In the genomic region with DNA sequence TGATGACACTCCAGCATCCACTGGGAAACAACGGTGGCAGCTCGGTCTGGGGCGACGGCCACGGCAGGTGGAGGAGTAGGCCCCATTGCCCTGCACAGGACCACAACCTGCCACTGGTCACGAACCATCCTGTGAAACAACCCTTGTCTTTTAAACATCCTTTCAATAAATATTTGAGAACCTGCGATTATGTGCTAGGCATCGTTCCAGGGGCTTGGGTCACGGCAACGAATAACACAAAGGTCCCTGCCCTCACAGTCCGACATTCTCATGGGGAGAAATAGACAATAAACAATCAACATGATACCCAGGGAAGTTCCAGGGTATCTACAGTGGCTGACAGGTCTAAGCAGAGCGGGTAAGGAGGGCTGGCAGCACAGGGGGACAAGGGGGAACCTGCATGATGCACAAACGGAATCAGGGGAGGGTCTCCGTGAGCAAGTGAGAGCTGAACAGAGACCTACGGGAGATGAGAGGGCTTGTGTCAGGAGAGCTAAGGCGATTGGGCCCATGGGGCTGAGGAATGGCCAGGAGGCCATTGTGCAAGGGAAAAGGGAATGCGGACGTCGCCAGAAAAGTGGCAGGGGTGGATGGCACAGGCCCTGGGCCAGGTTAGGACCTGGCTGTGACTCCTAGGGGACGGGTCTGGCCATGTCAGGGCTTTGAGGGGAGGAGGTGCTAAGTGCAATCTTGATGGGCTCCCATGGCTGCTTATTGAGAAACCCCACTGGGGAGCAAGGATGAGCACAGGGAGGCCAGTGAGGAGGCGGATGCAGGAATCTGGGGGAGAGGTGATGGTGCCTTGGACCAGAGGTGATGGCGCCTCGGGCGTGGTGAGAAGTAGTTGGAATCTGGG, we compare ENCODE assay signal across 1 cellular context.
TF ChIP-seq lines count a peak whose summit lies in the region.

No MANE protein-coding gene starts in this region.

TF ChIP-seq in HepG2, 621 proteins besides CTCF, POLR2A, EP300 and RAD21 (continued from another document and continues in another):
- TF ChIP-seq, protein P1, sequence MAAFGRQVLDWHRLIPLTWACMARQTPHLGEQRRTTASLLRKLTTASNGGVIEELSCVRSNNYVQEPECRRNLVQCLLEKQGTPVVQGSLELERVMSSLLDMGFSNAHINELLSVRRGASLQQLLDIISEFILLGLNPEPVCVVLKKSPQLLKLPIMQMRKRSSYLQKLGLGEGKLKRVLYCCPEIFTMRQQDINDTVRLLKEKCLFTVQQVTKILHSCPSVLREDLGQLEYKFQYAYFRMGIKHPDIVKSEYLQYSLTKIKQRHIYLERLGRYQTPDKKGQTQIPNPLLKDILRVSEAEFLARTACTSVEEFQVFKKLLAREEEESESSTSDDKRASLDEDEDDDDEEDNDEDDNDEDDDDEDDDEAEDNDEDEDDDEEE (CRISPR knock-in tag; IDR thresholded peaks at IDR 0.05), result no peak
- TF ChIP-seq ZNF7 (CRISPR knock-in tag; IDR thresholded peaks at IDR 0.05) (no peak), ZNF101 (CRISPR knock-in tag; IDR thresholded peaks at IDR 0.05; ENCODE audit: borderline replicate concordance, low read depth) (no peak), MED8 (CRISPR knock-in tag; IDR thresholded peaks at IDR 0.05; ENCODE audit: insufficient replicate concordance) (no peak), SALL1 (CRISPR knock-in tag; IDR thresholded peaks at IDR 0.05) (peak; percentile 71), TAF1 (CRISPR knock-in tag; IDR thresholded peaks at IDR 0.05) (no peak), ZNF121 (CRISPR knock-in tag; IDR thresholded peaks at IDR 0.05) (no peak), FOXM1 (CRISPR knock-in tag; IDR thresholded peaks at IDR 0.05) (no peak), WIZ (CRISPR knock-in tag; IDR thresholded peaks at IDR 0.05) (no peak), ZNF766 (CRISPR knock-in tag; IDR thresholded peaks at IDR 0.05; ENCODE audit: borderline replicate concordance) (no peak), SCMH1 (CRISPR knock-in tag; IDR thresholded peaks at IDR 0.05; ENCODE audit: borderline replicate concordance) (no peak), TBL1XR1 (IDR thresholded peaks at IDR 0.05; ENCODE audit: borderline replicate concordance, low read length, partially characterized antibody) (no peak), ZFYVE20 (CRISPR knock-in tag; IDR thresholded peaks at IDR 0.05; ENCODE audit: borderline replicate concordance, low read depth) (no peak), ZBTB1 (CRISPR knock-in tag; IDR thresholded peaks at IDR 0.05; ENCODE audit: borderline replicate concordance) (no peak), AGO2 (optimal IDR thresholded peaks at IDR 0.05; ENCODE audit: low read depth, low read length) (no peak), TOE1 (CRISPR knock-in tag; IDR thresholded peaks at IDR 0.05) (no peak), FOSL1 (CRISPR knock-in tag; IDR thresholded peaks at IDR 0.05; ENCODE audit: borderline replicate concordance) (no peak), EZH2 (conservative IDR thresholded peaks at IDR 0.05; ENCODE audit: low read depth, low read length) (no peak), ZFX (CRISPR knock-in tag; IDR thresholded peaks at IDR 0.05; ENCODE audit: low read depth) (peak; percentile 72; the same call in 1 of the 2 replicates), ZNF253 (CRISPR knock-in tag; IDR thresholded peaks at IDR 0.05; ENCODE audit: borderline replicate concordance) (no peak), NFRKB (IDR thresholded peaks at IDR 0.05) (no peak), HOXA3 (CRISPR knock-in tag; IDR thresholded peaks at IDR 0.05) (peak; percentile 43; the same call in 1 of the 2 replicates), ZNF776 (CRISPR knock-in tag; IDR thresholded peaks at IDR 0.05) (no peak), PHF21A (CRISPR knock-in tag; IDR thresholded peaks at IDR 0.05) (peak; percentile 68), ZNF350 (CRISPR knock-in tag; IDR thresholded peaks at IDR 0.05; ENCODE audit: borderline replicate concordance, low read depth) (no peak), ZNF619 (CRISPR knock-in tag; IDR thresholded peaks at IDR 0.05) (no peak), KLF12 (CRISPR knock-in tag; IDR thresholded peaks at IDR 0.05; ENCODE audit: borderline replicate concordance) (no peak), MBNL3 (CRISPR knock-in tag; conservative IDR thresholded peaks at IDR 0.05) (no peak), NFE2 (CRISPR knock-in tag; IDR thresholded peaks at IDR 0.05) (no peak), CHD4 (IDR thresholded peaks at IDR 0.05; ENCODE audit: borderline replicate concordance, low read length) (no peak), SP5 (CRISPR knock-in tag; IDR thresholded peaks at IDR 0.05; ENCODE audit: borderline replicate concordance, low read depth) (no peak), NAIF1 (CRISPR knock-in tag; IDR thresholded peaks at IDR 0.05; ENCODE audit: borderline replicate concordance) (no peak), ZNF605 (CRISPR knock-in tag; IDR thresholded peaks at IDR 0.05) (no peak)
- TF ChIP-seq, protein P2, sequence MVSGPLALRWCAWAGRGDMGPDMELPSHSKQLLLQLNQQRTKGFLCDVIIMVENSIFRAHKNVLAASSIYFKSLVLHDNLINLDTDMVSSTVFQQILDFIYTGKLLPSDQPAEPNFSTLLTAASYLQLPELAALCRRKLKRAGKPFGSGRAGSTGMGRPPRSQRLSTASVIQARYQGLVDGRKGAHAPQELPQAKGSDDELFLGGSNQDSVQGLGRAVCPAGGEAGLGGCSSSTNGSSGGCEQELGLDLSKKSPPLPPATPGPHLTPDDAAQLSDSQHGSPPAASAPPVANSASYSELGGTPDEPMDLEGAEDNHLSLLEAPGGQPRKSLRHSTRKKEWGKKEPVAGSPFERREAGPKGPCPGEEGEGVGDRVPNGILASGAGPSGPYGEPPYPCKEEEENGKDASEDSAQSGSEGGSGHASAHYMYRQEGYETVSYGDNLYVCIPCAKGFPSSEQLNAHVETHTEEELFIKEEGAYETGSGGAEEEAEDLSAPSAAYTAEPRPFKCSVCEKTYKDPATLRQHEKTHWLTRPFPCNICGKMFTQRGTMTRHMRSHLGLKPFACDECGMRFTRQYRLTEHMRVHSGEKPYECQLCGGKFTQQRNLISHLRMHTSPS (CRISPR knock-in tag; IDR thresholded peaks at IDR 0.05; ENCODE audit: low read depth), result no peak
- TF ChIP-seq, protein P3, sequence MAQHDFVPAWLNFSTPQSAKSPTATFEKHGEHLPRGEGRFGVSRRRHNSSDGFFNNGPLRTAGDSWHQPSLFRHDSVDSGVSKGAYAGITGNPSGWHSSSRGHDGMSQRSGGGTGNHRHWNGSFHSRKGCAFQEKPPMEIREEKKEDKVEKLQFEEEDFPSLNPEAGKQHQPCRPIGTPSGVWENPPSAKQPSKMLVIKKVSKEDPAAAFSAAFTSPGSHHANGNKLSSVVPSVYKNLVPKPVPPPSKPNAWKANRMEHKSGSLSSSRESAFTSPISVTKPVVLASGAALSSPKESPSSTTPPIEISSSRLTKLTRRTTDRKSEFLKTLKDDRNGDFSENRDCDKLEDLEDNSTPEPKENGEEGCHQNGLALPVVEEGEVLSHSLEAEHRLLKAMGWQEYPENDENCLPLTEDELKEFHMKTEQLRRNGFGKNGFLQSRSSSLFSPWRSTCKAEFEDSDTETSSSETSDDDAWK (CRISPR knock-in tag; IDR thresholded peaks at IDR 0.05), result no peak
- TF ChIP-seq, protein P4, sequence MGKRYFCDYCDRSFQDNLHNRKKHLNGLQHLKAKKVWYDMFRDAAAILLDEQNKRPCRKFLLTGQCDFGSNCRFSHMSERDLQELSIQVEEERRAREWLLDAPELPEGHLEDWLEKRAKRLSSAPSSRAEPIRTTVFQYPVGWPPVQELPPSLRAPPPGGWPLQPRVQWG (CRISPR knock-in tag; IDR thresholded peaks at IDR 0.05; ENCODE audit: borderline replicate concordance, low read depth), result no peak
- TF ChIP-seq, protein P5, sequence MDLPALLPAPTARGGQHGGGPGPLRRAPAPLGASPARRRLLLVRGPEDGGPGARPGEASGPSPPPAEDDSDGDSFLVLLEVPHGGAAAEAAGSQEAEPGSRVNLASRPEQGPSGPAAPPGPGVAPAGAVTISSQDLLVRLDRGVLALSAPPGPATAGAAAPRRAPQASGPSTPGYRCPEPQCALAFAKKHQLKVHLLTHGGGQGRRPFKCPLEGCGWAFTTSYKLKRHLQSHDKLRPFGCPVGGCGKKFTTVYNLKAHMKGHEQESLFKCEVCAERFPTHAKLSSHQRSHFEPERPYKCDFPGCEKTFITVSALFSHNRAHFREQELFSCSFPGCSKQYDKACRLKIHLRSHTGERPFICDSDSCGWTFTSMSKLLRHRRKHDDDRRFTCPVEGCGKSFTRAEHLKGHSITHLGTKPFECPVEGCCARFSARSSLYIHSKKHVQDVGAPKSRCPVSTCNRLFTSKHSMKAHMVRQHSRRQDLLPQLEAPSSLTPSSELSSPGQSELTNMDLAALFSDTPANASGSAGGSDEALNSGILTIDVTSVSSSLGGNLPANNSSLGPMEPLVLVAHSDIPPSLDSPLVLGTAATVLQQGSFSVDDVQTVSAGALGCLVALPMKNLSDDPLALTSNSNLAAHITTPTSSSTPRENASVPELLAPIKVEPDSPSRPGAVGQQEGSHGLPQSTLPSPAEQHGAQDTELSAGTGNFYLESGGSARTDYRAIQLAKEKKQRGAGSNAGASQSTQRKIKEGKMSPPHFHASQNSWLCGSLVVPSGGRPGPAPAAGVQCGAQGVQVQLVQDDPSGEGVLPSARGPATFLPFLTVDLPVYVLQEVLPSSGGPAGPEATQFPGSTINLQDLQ (CRISPR knock-in tag; IDR thresholded peaks at IDR 0.05), result 0 out of 2 replicates have a peak, but pooled peaks have one; percentile 45
- TF ChIP-seq, protein P6, sequence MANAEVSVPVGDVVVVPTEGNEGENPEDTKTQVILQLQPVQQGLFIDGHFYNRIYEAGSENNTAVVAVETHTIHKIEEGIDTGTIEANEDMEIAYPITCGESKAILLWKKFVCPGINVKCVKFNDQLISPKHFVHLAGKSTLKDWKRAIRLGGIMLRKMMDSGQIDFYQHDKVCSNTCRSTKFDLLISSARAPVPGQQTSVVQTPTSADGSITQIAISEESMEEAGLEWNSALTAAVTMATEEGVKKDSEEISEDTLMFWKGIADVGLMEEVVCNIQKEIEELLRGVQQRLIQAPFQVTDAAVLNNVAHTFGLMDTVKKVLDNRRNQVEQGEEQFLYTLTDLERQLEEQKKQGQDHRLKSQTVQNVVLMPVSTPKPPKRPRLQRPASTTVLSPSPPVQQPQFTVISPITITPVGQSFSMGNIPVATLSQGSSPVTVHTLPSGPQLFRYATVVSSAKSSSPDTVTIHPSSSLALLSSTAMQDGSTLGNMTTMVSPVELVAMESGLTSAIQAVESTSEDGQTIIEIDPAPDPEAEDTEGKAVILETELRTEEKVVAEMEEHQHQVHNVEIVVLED (CRISPR knock-in tag; IDR thresholded peaks at IDR 0.05; ENCODE audit: borderline replicate concordance), result no peak
- TF ChIP-seq, protein P7, sequence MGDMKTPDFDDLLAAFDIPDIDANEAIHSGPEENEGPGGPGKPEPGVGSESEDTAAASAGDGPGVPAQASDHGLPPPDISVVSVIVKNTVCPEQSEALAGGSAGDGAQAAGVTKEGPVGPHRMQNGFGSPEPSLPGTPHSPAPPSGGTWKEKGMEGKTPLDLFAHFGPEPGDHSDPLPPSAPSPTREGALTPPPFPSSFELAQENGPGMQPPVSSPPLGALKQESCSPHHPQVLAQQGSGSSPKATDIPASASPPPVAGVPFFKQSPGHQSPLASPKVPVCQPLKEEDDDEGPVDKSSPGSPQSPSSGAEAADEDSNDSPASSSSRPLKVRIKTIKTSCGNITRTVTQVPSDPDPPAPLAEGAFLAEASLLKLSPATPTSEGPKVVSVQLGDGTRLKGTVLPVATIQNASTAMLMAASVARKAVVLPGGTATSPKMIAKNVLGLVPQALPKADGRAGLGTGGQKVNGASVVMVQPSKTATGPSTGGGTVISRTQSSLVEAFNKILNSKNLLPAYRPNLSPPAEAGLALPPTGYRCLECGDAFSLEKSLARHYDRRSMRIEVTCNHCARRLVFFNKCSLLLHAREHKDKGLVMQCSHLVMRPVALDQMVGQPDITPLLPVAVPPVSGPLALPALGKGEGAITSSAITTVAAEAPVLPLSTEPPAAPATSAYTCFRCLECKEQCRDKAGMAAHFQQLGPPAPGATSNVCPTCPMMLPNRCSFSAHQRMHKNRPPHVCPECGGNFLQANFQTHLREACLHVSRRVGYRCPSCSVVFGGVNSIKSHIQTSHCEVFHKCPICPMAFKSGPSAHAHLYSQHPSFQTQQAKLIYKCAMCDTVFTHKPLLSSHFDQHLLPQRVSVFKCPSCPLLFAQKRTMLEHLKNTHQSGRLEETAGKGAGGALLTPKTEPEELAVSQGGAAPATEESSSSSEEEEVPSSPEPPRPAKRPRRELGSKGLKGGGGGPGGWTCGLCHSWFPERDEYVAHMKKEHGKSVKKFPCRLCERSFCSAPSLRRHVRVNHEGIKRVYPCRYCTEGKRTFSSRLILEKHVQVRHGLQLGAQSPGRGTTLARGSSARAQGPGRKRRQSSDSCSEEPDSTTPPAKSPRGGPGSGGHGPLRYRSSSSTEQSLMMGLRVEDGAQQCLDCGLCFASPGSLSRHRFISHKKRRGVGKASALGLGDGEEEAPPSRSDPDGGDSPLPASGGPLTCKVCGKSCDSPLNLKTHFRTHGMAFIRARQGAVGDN (CRISPR knock-in tag; IDR thresholded peaks at IDR 0.05), result peak; percentile 87
- TF ChIP-seq, protein P8, sequence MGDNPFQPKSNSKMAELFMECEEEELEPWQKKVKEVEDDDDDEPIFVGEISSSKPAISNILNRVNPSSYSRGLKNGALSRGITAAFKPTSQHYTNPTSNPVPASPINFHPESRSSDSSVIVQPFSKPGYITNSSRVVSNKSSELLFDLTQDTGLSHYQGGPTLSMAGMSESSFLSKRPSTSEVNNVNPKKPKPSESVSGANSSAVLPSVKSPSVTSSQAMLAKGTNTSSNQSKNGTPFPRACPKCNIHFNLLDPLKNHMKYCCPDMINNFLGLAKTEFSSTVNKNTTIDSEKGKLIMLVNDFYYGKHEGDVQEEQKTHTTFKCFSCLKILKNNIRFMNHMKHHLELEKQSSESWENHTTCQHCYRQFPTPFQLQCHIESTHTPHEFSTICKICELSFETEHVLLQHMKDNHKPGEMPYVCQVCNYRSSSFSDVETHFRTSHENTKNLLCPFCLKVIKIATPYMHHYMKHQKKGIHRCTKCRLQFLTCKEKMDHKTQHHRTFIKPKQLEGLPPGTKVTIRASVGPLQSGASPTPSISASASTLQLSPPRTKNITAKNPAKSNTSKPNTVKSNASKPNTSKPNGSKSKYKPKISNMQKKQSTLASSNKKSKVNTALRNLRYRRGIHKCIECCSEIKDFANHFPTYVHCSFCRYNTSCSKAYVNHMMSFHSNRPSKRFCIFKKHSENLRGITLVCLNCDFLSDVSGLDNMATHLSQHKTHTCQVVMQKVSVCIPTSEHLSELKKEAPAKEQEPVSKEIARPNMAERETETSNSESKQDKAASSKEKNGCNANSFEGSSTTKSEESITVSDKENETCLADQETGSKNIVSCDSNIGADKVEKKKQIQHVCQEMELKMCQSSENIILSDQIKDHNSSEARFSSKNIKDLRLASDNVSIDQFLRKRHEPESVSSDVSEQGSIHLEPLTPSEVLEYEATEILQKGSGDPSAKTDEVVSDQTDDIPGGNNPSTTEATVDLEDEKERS (CRISPR knock-in tag; IDR thresholded peaks at IDR 0.05), result no peak
